12 cellular contexts compared by ENCODE assay signal in the genomic region with DNA sequence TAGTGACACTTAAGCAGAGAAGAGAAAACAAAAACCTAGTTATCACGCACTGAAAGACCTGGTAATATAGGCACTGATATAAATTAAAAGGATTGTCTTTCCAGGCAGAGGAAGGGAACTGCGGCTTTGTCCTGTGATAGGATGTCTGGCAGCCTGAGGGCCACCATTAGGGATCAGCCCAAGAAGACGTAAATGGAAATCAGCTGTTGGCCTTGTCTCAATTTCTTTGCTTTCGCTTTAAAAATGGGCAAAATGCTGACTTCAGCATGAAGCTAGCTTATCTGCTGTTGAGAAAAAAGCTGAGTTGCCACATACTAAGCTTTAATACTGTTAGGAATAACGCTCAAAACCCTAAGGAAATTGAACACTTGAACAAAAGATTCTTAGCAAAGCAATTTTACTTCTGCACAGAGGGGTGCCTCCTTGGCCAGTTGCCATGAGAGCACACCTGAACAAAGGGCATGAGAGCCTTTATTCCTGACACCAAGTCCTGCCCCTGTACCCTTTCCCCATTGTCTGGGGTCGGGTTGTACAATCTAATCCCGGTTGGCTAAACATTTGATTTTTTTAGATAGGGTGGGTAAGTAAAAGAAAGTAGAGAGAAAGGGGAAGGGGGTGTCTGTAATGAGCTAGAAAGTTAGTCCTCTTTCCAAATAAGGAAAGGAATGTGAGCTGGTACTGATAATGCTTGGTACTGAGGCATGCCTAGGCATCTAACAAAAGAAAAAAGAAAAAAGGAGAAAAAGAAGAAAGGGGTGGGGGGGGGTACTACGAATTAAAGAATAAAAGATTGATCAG.
DNase-seq lines count a peak whose midpoint lies in the region; TF ChIP-seq lines count a peak whose summit lies in the region.
"Had no signal": no experiment of that assay in that cellular context is flagged by ENCODE, and none has a peak within 500 bp of the region (broad histone marks: within the 10 kb centered on the region; RNA-seq: fewer than 3 reads in every experiment).

No MANE protein-coding gene starts in this region.

- in situ Hi-C loops in HAP-1 (cut with MboI; ENCODE audit: low sequenced_read_pairs): no loop called here
- in situ Hi-C loops in astrocyte of the spinal cord (cut with HindIII; ENCODE audit: low sequenced_read_pairs): no loop called here

- intact Hi-C loops in activated CD4-positive, alpha-beta memory T cell treated with anti-CD3 and anti-CD28 coated beads for 36 hours (cut with micrococcal nuclease): no loop called here

- no peak overlapping the region for H3K4me3 Mint-ChIP-seq in activated CD4-positive, alpha-beta memory T cell treated with anti-CD3 and anti-CD28 coated beads for 36 hours
- H3K4me3 Mint-ChIP-seq: activated T-cell treated with anti-CD3 and anti-CD28 coated beads, Interleukin-2, amount 50 U/mL, for 24 hours; T-helper 1 cell treated with Interleukin-12 subunit alpha and Interleukin-12 subunit beta and Interleukin-4 antibody, amounts not matched to agents 30 μg/mL and 1 μg/mL, for 36 hours had no signal

- peaks cover 45% of the 10 kb centered on the region for H3K36me3 ChIP-seq in HAP-1 (replicated peaks)
- no peaks in the 10 kb centered on the region for H3K36me3 ChIP-seq in hepatocyte (replicated peaks; ENCODE audit: insufficient read depth, low read depth)

- peak overlapping the region; percentile 96 for H3K27ac ChIP-seq in hepatocyte

- DNase-seq in HAP-1 (ENCODE audit: low spot score in 2 of 2) (peak; percentile 20 to 42), astrocyte of the spinal cord (ENCODE audit: low read depth, low spot score) (peak; percentile 56), hepatocyte (ENCODE audit: low spot score) (peak; percentile 70), skeletal muscle cell (ENCODE audit: low read depth) (peak; percentile 15), SKM-1 treated with dmso at 0.1 percent for 144 hours (lab: John Stamatoyannopoulos, UW; ENCODE audit: unreplicated experiment) (no peak), NCI-H128 (lab: John Stamatoyannopoulos, UW; ENCODE audit: unreplicated experiment) (no peak)
- no peak for DNase-seq in stimulated activated CD4-positive, alpha-beta T cell treated with anti-CD3 and anti-CD28 coated beads, Interleukin-4, amount 100 ng/mL, for 24 hours
- no peak for DNase-seq in activated CD4-positive, alpha-beta memory T cell treated with anti-CD3 and anti-CD28 coated beads for 36 hours
- DNase-seq: activated T-cell treated with anti-CD3 and anti-CD28 coated beads, Interleukin-2, amount 50 U/mL, for 24 hours; Calu3; cortex of kidney had no signal

- no peaks in the 10 kb centered on the region for H3K9me3 Mint-ChIP-seq in activated CD4-positive, alpha-beta memory T cell treated with anti-CD3 and anti-CD28 coated beads for 36 hours
- H3K9me3 Mint-ChIP-seq: activated T-cell treated with anti-CD3 and anti-CD28 coated beads, Interleukin-2, amount 50 U/mL, for 24 hours; T-helper 1 cell treated with Interleukin-12 subunit alpha and Interleukin-12 subunit beta and Interleukin-4 antibody, amounts not matched to agents 30 μg/mL and 1 μg/mL, for 36 hours had no signal

- H3K27ac Mint-ChIP-seq in activated CD4-positive, alpha-beta memory T cell treated with anti-CD3 and anti-CD28 coated beads for 36 hours: no peak overlapping the region
- H3K27ac Mint-ChIP-seq: activated T-cell treated with anti-CD3 and anti-CD28 coated beads, Interleukin-2, amount 50 U/mL, for 24 hours; T-helper 1 cell treated with Interleukin-12 subunit alpha and Interleukin-12 subunit beta and Interleukin-4 antibody, amounts not matched to agents 30 μg/mL and 1 μg/mL, for 36 hours had no signal

- H3K4me3 ChIP-seq in HAP-1 (no peak overlapping the region), astrocyte of the spinal cord (ENCODE audit: low read depth, low read length) (no peak overlapping the region), hepatocyte (no peak overlapping the region), skeletal muscle cell (ENCODE audit: low read depth, low read length) (no peak overlapping the region)

- no peaks in the 10 kb centered on the region for H3K79me2 ChIP-seq in hepatocyte

- 21% methylated on average over 7 of the region's 8 CpGs for WGBS in hepatocyte (ENCODE audit: low lambda C conversion rate, missing lambda C conversion rate)

- H3K36me3 Mint-ChIP-seq in activated CD4-positive, alpha-beta memory T cell treated with anti-CD3 and anti-CD28 coated beads for 36 hours: no peaks in the 10 kb centered on the region

- CTCF ChIA-PET in activated CD4-positive, alpha-beta memory T cell treated with anti-CD3 and anti-CD28 coated beads for 36 hours (lab: Charles Lee): no interaction called here

- no peaks in the 10 kb centered on the region for H3K27me3 ChIP-seq in HAP-1 (ENCODE audit: low read depth)
- no peaks in the 10 kb centered on the region for H3K27me3 ChIP-seq in hepatocyte

- no peaks in the 10 kb centered on the region for H4K20me1 ChIP-seq in hepatocyte (ENCODE audit: insufficient read depth, poor library complexity, severe bottlenecking)

- H3K9me3 ChIP-seq in HAP-1: no peaks in the 10 kb centered on the region
- H3K9me3 ChIP-seq in hepatocyte (ENCODE audit: low read depth): no peaks in the 10 kb centered on the region

- H3K4me1 ChIP-seq in HAP-1: peaks cover 15% of the 10 kb centered on the region
- peaks cover 18% of the 10 kb centered on the region for H3K4me1 ChIP-seq in hepatocyte (ENCODE audit: insufficient read depth)

- POLR2A ChIA-PET in activated CD4-positive, alpha-beta memory T cell treated with anti-CD3 and anti-CD28 coated beads for 36 hours (lab: Charles Lee): no interaction called here

- peak overlapping the region; percentile 39 for H2AFZ ChIP-seq in hepatocyte

- H3K4me2 ChIP-seq in hepatocyte: peak overlapping the region; percentile 72

- H3K9me2 ChIP-seq in hepatocyte (replicated peaks; ENCODE audit: insufficient read depth): no peaks in the 10 kb centered on the region

- H3K27me3 Mint-ChIP-seq in activated CD4-positive, alpha-beta memory T cell treated with anti-CD3 and anti-CD28 coated beads for 36 hours: peaks cover 7% of the 10 kb centered on the region

- H3K4me1 Mint-ChIP-seq in activated CD4-positive, alpha-beta memory T cell treated with anti-CD3 and anti-CD28 coated beads for 36 hours (ENCODE audit: low read depth): no peaks in the 10 kb centered on the region

- no peak for TF ChIP-seq CTCF in astrocyte of the spinal cord (IDR thresholded peaks at IDR 0.05; ENCODE audit: low read depth, low read length)
- TF ChIP-seq CTCF in hepatocyte (IDR thresholded peaks at IDR 0.05; ENCODE audit: poor library complexity): no peak

Comparison
In these comparisons a context has a peak if more than half of its experiments do, and no peak if none do; other contexts are left out.
1. DNase-seq: peak in HAP-1 (2 of 2), astrocyte of the spinal cord (single experiment), hepatocyte (single experiment) and skeletal muscle cell (single experiment); none in SKM-1 treated with dmso at 0.1 percent for 144 hours (single experiment), stimulated activated CD4-positive, alpha-beta T cell treated with anti-CD3 and anti-CD28 coated beads, Interleukin-4, amount 100 ng/mL, for 24 hours (single experiment), NCI-H128 (single experiment) and activated CD4-positive, alpha-beta memory T cell treated with anti-CD3 and anti-CD28 coated beads for 36 hours (single experiment).